ENCODE assay signal across 18 cellular contexts in the genomic region with DNA sequence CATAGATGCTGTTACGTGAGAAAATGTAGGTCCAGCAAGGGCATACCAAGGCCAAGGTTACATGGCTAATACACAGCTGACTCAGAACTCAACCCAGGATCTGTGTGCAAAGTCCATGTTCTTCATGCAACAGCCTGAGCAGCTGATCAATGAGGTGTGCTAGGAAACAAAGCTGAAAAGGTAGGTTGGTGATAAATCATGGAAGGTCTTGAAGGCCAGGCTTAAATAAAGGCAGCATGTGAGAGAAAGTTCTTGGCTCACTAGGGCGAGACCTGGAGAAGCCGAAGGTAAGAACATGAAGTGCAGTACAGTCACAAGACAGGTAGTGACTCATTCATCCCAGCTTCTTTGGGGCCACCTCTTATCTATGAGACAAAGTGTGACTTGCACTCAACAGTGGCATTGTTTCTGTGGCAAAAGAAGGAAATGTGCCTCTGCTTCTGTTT. TPM values are rescaled to one million over a fixed set of nuclear protein-coding genes. Genes with fewer than 3 reads are reported as not detected.
DNase-seq lines count a peak whose midpoint lies in the region; ATAC-seq and TF ChIP-seq lines count a peak whose summit lies in the region.
"Had no signal": no experiment of that assay in that cellular context is flagged by ENCODE, and none has a peak within 500 bp of the region (broad histone marks: within the 10 kb centered on the region; RNA-seq: fewer than 3 reads in every experiment).

No MANE protein-coding gene starts in this region.

- peak; percentile 25 for ATAC-seq in left ventricle myocardium superior
- ATAC-seq in Right ventricle myocardium superior (ENCODE audit: poor library complexity), result no peak
- peak; percentile 56 for ATAC-seq in activated T-helper 17 cell treated with anti-CD3 and anti-CD28 coated beads, Interleukin-2, amount 50 U/mL, for 72 hours (replicated peaks)
- peak; percentile 94 for ATAC-seq in left lobe of liver
- ATAC-seq: activated T-cell treated with anti-CD3 and anti-CD28 coated beads, Interleukin-2, amount 50 U/mL, for 4 hours; Right ventricle myocardium inferior had no signal

- H3K4me1 ChIP-seq in stomach, result peaks cover 0 to 9% (median 7%) of the 10 kb centered on the region in 4 donors

- no peak for TF ChIP-seq POLR2A in stomach (IDR thresholded peaks at IDR 0.05)

- 51 to 70% (median 56%) methylated on average over 3 of the region's 3 CpGs for WGBS in stomach, 5 donors

- no peak overlapping the region for H3K4me3 Mint-ChIP-seq in activated T-helper 17 cell treated with anti-CD3 and anti-CD28 coated beads, Interleukin-2, amount 50 U/mL, for 72 hours
- H3K4me3 Mint-ChIP-seq: activated T-cell treated with anti-CD3 and anti-CD28 coated beads, Interleukin-2, amount 50 U/mL, for 4 hours; memory B cell; neural crest cell had no signal

- no peak overlapping the region for H3K4me3 ChIP-seq in stomach

- H3K27ac ChIP-seq in stomach, result peak overlapping the region in 4 of 5 donors; percentile 25 to 74 (median 58)
- H3K27ac ChIP-seq: HL-60 had no signal

- DNase-seq in left ventricle myocardium superior (no peak), Right ventricle myocardium superior (no peak), left lobe of liver (ENCODE audit: low spot score) (no peak), stomach (peak; percentile 41), NCI-H1048 (lab: John Stamatoyannopoulos, UW) (no peak), NCI-H2227 treated with DMSO at 0.1 percent for 48 hours (lab: John Stamatoyannopoulos, UW) (no peak), SKM-1 treated with dmso at 0.1 percent for 144 hours (lab: John Stamatoyannopoulos, UW; ENCODE audit: unreplicated experiment) (no peak)
- DNase-seq: activated CD4-positive, alpha-beta T cell treated with anti-CD3 and anti-CD28 coated beads for 1 hour; activated T-cell treated with anti-CD3 and anti-CD28 coated beads, Interleukin-2, amount 50 U/mL, for 4 hours; GF-D8; GOT3; right cardiac atrium; stimulated activated CD4-positive, alpha-beta T cell treated with anti-CD3 and anti-CD28 coated beads, Interleukin-2, amount 100 ng/mL, for 48 hours had no signal

- H3K36me3 Mint-ChIP-seq in activated T-helper 17 cell treated with anti-CD3 and anti-CD28 coated beads, Interleukin-2, amount 50 U/mL, for 72 hours (ENCODE audit: low read depth), result no peaks in the 10 kb centered on the region
- H3K36me3 Mint-ChIP-seq: memory B cell had no signal

- no peak for TF ChIP-seq EP300 in stomach (IDR thresholded peaks at IDR 0.05)

- intact Hi-C loops in left ventricle myocardium superior (cut with micrococcal nuclease), result no loop called here
- intact Hi-C loops in Right ventricle myocardium superior (cut with DNase I), result no loop called here
- intact Hi-C loops in stomach (cut with DNase I; ENCODE audit: low total_unique reads), result no loop called here

- H3K4me1 Mint-ChIP-seq in activated T-helper 17 cell treated with anti-CD3 and anti-CD28 coated beads, Interleukin-2, amount 50 U/mL, for 72 hours, result no peaks in the 10 kb centered on the region
- H3K4me1 Mint-ChIP-seq: memory B cell had no signal

- TF ChIP-seq CTCF in stomach (IDR thresholded peaks at IDR 0.05), result no peak

- no peaks in the 10 kb centered on the region for H3K9me3 Mint-ChIP-seq in activated T-helper 17 cell treated with anti-CD3 and anti-CD28 coated beads, Interleukin-2, amount 50 U/mL, for 72 hours
- H3K9me3 Mint-ChIP-seq: activated T-cell treated with anti-CD3 and anti-CD28 coated beads, Interleukin-2, amount 50 U/mL, for 4 hours; memory B cell had no signal

- H3K27me3 ChIP-seq in stomach, result no peaks in the 10 kb centered on the region

- H3K27me3 Mint-ChIP-seq in activated T-helper 17 cell treated with anti-CD3 and anti-CD28 coated beads, Interleukin-2, amount 50 U/mL, for 72 hours, result peaks cover 3% of the 10 kb centered on the region

- no peak overlapping the region for H3K27ac Mint-ChIP-seq in activated T-helper 17 cell treated with anti-CD3 and anti-CD28 coated beads, Interleukin-2, amount 50 U/mL, for 72 hours
- H3K27ac Mint-ChIP-seq: memory B cell had no signal

- no peaks in the 10 kb centered on the region for H3K9me3 ChIP-seq in stomach

- H3K36me3 ChIP-seq in stomach, result no peaks in the 10 kb centered on the region

RNA-seq across cellular contexts. Expression of a gene that starts 33.4 kb away (rescaled TPM):
- total RNA-seq in left ventricle myocardium superior (2.5 TPM), Right ventricle myocardium superior (3.0 TPM), left lobe of liver (1.1 TPM), stomach (10 to 100 TPM in 1 of 5 donors, 1 to 10 TPM in 2, under 1 TPM in 1, not detected in 1; 0.58 to 25.9 (median 5.6) TPM)
- total RNA-seq in activated T-helper 17 cell treated with anti-CD3 and anti-CD28 coated beads, Interleukin-2, amount 50 U/mL, for 72 hours, result under 1 TPM in 1 of 2 donors, not detected in 1; 0.34 TPM
- polyA plus RNA-seq in stomach, result 1 to 10 TPM in 2 of 3 donors, under 1 TPM in 1; 0.46 to 5.4 (median 1.2) TPM
